ENCODE assay signal across 1 cellular context in genomic region chr1:110916669-110917306, GRCh38.
TF ChIP-seq lines count a peak whose summit lies in the region.

No MANE protein-coding gene starts in this region.

TF ChIP-seq in A549, 52 proteins besides CTCF, POLR2A, EP300 and RAD21 (continued from another document):
- TF ChIP-seq HOXB5 (CRISPR knock-in tag; IDR thresholded peaks at IDR 0.05), result no peak
- no peak for TF ChIP-seq TP53 (CRISPR knock-in tag; IDR thresholded peaks at IDR 0.05)
- TF ChIP-seq HOXA7 (CRISPR knock-in tag; IDR thresholded peaks at IDR 0.05), result no peak
- no peak for TF ChIP-seq FOSL2 (IDR thresholded peaks at IDR 0.05)
- peak; percentile 42; the same call in 1 of the 2 replicates for TF ChIP-seq FOSL2 (CRISPR knock-in tag; IDR thresholded peaks at IDR 0.05)
- no peak for TF ChIP-seq HEYL (CRISPR knock-in tag; IDR thresholded peaks at IDR 0.05)
- TF ChIP-seq NPAS2 (CRISPR knock-in tag; IDR thresholded peaks at IDR 0.05; ENCODE audit: borderline replicate concordance), result no peak
- 0 out of 2 replicates have a peak, but pooled peaks have one; percentile 40 for TF ChIP-seq GATA3 (IDR thresholded peaks at IDR 0.05; ENCODE audit: borderline replicate concordance)
- no peak for TF ChIP-seq ATOH8 (CRISPR knock-in tag; IDR thresholded peaks at IDR 0.05; ENCODE audit: low read depth)
- no peak for TF ChIP-seq FOSB (CRISPR knock-in tag; IDR thresholded peaks at IDR 0.05)
- TF ChIP-seq RNF2 (IDR thresholded peaks at IDR 0.05; ENCODE audit: borderline replicate concordance, low read depth), result no peak
- no peak for TF ChIP-seq ZNF302 (CRISPR knock-in tag; IDR thresholded peaks at IDR 0.05)
- TF ChIP-seq E2F6 (IDR thresholded peaks at IDR 0.05; ENCODE audit: borderline replicate concordance, low read depth), result no peak
- TF ChIP-seq PHF8 (IDR thresholded peaks at IDR 0.05; ENCODE audit: borderline replicate concordance, low read depth), result no peak
- no peak for TF ChIP-seq USF2 (IDR thresholded peaks at IDR 0.05)
- no peak for TF ChIP-seq REST (IDR thresholded peaks at IDR 0.05)
- TF ChIP-seq CBX2 (IDR thresholded peaks at IDR 0.05; ENCODE audit: borderline replicate concordance, low read depth), result no peak
- no peak for TF ChIP-seq KDM1A (IDR thresholded peaks at IDR 0.05; ENCODE audit: low read depth)
- TF ChIP-seq HMGXB4 (CRISPR knock-in tag; IDR thresholded peaks at IDR 0.05; ENCODE audit: borderline replicate concordance), result no peak
- peak; percentile 83 for TF ChIP-seq NFE2L2 (conservative IDR thresholded peaks at IDR 0.05; ENCODE audit: low read length)
- TF ChIP-seq EHF (CRISPR knock-in tag; IDR thresholded peaks at IDR 0.05), result no peak
- TF ChIP-seq KDM5A (IDR thresholded peaks at IDR 0.05), result no peak
- no peak for TF ChIP-seq MAZ (IDR thresholded peaks at IDR 0.05; ENCODE audit: borderline replicate concordance, low read depth, low read length)
- no peak for TF ChIP-seq HDAC2 (IDR thresholded peaks at IDR 0.05)
- TF ChIP-seq SMC3 (IDR thresholded peaks at IDR 0.05), result no peak
- peak; percentile 98 for TF ChIP-seq MAFK (IDR thresholded peaks at IDR 0.05; ENCODE audit: partially characterized antibody)
- no peak for TF ChIP-seq ELK1 (IDR thresholded peaks at IDR 0.05; ENCODE audit: low read depth, low read length)
- TF ChIP-seq HES2 (IDR thresholded peaks at IDR 0.05), result no peak
- TF ChIP-seq HOXB13 (CRISPR knock-in tag; IDR thresholded peaks at IDR 0.05; ENCODE audit: low read depth), result no peak
- TF ChIP-seq MYC (IDR thresholded peaks at IDR 0.05; ENCODE audit: borderline replicate concordance, low read length), result no peak
- TF ChIP-seq NR3C1 (IDR thresholded peaks at IDR 0.05), result no peak
- no peak for TF ChIP-seq ZC3H11A (IDR thresholded peaks at IDR 0.05)
- no peak for TF ChIP-seq ZFP36 (IDR thresholded peaks at IDR 0.05; ENCODE audit: borderline replicate concordance, partially characterized antibody)
TF ChIP-seq in A549: peak in this region for 5.
